Comparison of ENCODE assay signal across 8 cellular contexts in genomic region chr1:59506952-59507351, GRCh38.
DNase-seq lines count a peak whose midpoint lies in the region; ATAC-seq, FAIRE-seq and TF ChIP-seq lines count a peak whose summit lies in the region.

No MANE protein-coding gene starts in this region.

- WGBS in A549 (ENCODE audit: missing lambda C conversion rate) = 64% methylated on average over 3 of the region's 3 CpGs

- peak overlapping the region; percentile 19; the same call in 2 of the 3 replicates for H3K4me2 ChIP-seq in A549

- no peak overlapping the region for H3K27ac ChIP-seq in A549

- CTCF ChIA-PET in A549 (lab: Yijun Ruan, JAX) = no interaction called here

- ATAC-seq in A549 = peak; percentile 55 to 59; a peak in 3 of 6 replicates
- peak; percentile 82 for ATAC-seq in GM19452 (IDR thresholded peaks at IDR 0.05; ENCODE audit: unreplicated experiment)
- peak; percentile 77 for ATAC-seq in HG03565 (IDR thresholded peaks at IDR 0.05; ENCODE audit: unreplicated experiment)
- ATAC-seq in esophagus mucosa = peak; percentile 87

- no peak for TF ChIP-seq CTCF in A549 (IDR thresholded peaks at IDR 0.05)

- POLR2A ChIA-PET in A549 (lab: Yijun Ruan, JAX) = no interaction called here

- H3K4me1 ChIP-seq in A549 = 0 out of 3 replicates have a peak, but pooled peaks cover 5% of the 10 kb centered on the region

- TF ChIP-seq EP300 in A549 (IDR thresholded peaks at IDR 0.05) = no peak

- peak in 1 of 2 experiments; percentile 30 for DNase-seq in A549 (ENCODE audit: low read depth in 1 of 2, low spot score in 1 of 2)
- peak; percentile 45 for DNase-seq in superior temporal gyrus (ENCODE audit: extremely low spot score)
- no peak for DNase-seq in NCI-H1048 (lab: John Stamatoyannopoulos, UW)
- no peak for DNase-seq in NCI-H1105 treated with DMSO at 0.1 percent for 48 hours (lab: John Stamatoyannopoulos, UW)
- no peak for DNase-seq in NCI-H2196 (lab: John Stamatoyannopoulos, UW; ENCODE audit: unreplicated experiment)

- no peak overlapping the region for H3K4me3 ChIP-seq in A549

- no peak for TF ChIP-seq RAD21 in A549 (conservative IDR thresholded peaks at IDR 0.05 in 1 of 2, IDR thresholded peaks at IDR 0.05 in 1 of 2)

- no peak for TF ChIP-seq POLR2A in A549 (IDR thresholded peaks at IDR 0.05; ENCODE audit: low read length)

- no peaks in the 10 kb centered on the region for H3K9me3 ChIP-seq in A549

- FAIRE-seq in A549 (lab: Jason Lieb, UNC) = no peak

TF ChIP-seq in A549, 52 proteins besides CTCF, POLR2A, EP300 and RAD21:
- TF ChIP-seq, protein P1, sequence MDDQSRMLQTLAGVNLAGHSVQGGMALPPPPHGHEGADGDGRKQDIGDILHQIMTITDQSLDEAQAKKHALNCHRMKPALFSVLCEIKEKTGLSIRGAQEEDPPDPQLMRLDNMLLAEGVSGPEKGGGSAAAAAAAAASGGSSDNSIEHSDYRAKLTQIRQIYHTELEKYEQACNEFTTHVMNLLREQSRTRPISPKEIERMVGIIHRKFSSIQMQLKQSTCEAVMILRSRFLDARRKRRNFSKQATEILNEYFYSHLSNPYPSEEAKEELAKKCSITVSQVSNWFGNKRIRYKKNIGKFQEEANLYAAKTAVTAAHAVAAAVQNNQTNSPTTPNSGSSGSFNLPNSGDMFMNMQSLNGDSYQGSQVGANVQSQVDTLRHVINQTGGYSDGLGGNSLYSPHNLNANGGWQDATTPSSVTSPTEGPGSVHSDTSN (IDR thresholded peaks at IDR 0.05) = no peak
- no peak for TF ChIP-seq ZNF302 (CRISPR knock-in tag; IDR thresholded peaks at IDR 0.05)
- no peak for TF ChIP-seq HOXA7 (CRISPR knock-in tag; IDR thresholded peaks at IDR 0.05)
- TF ChIP-seq CEBPB (IDR thresholded peaks at IDR 0.05) = no peak
- TF ChIP-seq KDM1A (IDR thresholded peaks at IDR 0.05; ENCODE audit: low read depth) = no peak
- TF ChIP-seq SMC3 (IDR thresholded peaks at IDR 0.05) = no peak
- no peak for TF ChIP-seq ESRRA (IDR thresholded peaks at IDR 0.05; ENCODE audit: borderline replicate concordance, low read length)
- no peak for TF ChIP-seq RFX5 (IDR thresholded peaks at IDR 0.05)
- TF ChIP-seq FOXS1 (CRISPR knock-in tag; IDR thresholded peaks at IDR 0.05) = no peak
- TF ChIP-seq EHF (CRISPR knock-in tag; IDR thresholded peaks at IDR 0.05) = no peak
- TF ChIP-seq MAFK (IDR thresholded peaks at IDR 0.05; ENCODE audit: partially characterized antibody) = no peak
- TF ChIP-seq HEYL (CRISPR knock-in tag; IDR thresholded peaks at IDR 0.05) = no peak
- TF ChIP-seq CHD4 (IDR thresholded peaks at IDR 0.05; ENCODE audit: borderline replicate concordance) = no peak
- no peak for TF ChIP-seq CBX8 (IDR thresholded peaks at IDR 0.05)
- TF ChIP-seq PHF8 (IDR thresholded peaks at IDR 0.05; ENCODE audit: borderline replicate concordance, low read depth) = no peak
